ENCODE assay signal across 8 cellular contexts in the genomic region with DNA sequence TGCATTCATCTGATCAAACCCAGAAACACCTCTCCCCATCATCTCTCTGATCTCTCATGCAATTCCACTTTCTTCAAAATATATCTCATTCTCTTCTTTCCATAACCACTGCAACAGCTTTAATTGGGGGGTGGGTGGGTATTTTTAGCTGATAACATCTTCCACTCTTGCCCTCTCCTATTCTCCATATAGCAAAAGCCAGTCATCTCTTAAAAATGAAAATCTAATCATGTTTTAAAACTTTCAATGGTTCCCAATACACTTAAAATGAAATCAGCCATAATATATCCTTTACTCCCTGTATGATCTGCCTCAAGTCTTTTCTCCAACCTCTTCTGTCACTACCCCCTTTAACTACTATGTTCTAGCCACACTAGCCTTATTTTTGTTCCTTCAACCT. TPM values are rescaled to one million over a fixed set of nuclear protein-coding genes. Genes with fewer than 3 reads are reported as not detected.
DNase-seq lines count a peak whose midpoint lies in the region; ATAC-seq and TF ChIP-seq lines count a peak whose summit lies in the region.

No MANE protein-coding gene starts in this region.

- no peak overlapping the region for H3K27ac ChIP-seq in brain microvascular endothelial cell
- H3K27ac ChIP-seq in mucosa of rectum (ENCODE audit: low read depth in 2 of 2, low read length in 2 of 2), result no peak overlapping the region

- H3K36me3 ChIP-seq in brain microvascular endothelial cell (replicated peaks) (peaks cover 8% of the 10 kb centered on the region), mucosa of rectum (ENCODE audit: control insufficient read depth in 2 of 2, insufficient read depth in 2 of 2, low read length in 2 of 2) (peaks cover 6 to 12% of the 10 kb centered on the region in 2 donors), H7 (replicated peaks; ENCODE audit: control insufficient read depth, insufficient read depth, low read length) (peaks cover 6% of the 10 kb centered on the region)

- H3K9me3 ChIP-seq in mucosa of rectum (ENCODE audit: control insufficient read depth in 2 of 2, low read length in 2 of 2), result no peaks in the 10 kb centered on the region

- no peaks in the 10 kb centered on the region for H3K9me3 Mint-ChIP-seq in stimulated activated naive CD8-positive, alpha-beta T cell treated with anti-CD3 and anti-CD28 coated beads, Interleukin-15, Interleukin-2, amounts not matched to agents 100 ng/mL and 50 ng/mL, for 24 hours

- peaks cover 55% of the 10 kb centered on the region for H3K4me1 Mint-ChIP-seq in stimulated activated naive CD8-positive, alpha-beta T cell treated with anti-CD3 and anti-CD28 coated beads, Interleukin-15, Interleukin-2, amounts not matched to agents 100 ng/mL and 50 ng/mL, for 24 hours (ENCODE audit: low read depth)

- peaks cover 52% of the 10 kb centered on the region for H3K36me3 Mint-ChIP-seq in stimulated activated naive CD8-positive, alpha-beta T cell treated with anti-CD3 and anti-CD28 coated beads, Interleukin-15, Interleukin-2, amounts not matched to agents 100 ng/mL and 50 ng/mL, for 24 hours (ENCODE audit: low read depth)

- no peak for ATAC-seq in stimulated activated naive CD8-positive, alpha-beta T cell treated with anti-CD3 and anti-CD28 coated beads, Interleukin-15, Interleukin-2, amounts not matched to agents 100 U/mL and 50 U/mL, for 24 hours

- H3K27me3 Mint-ChIP-seq in stimulated activated naive CD8-positive, alpha-beta T cell treated with anti-CD3 and anti-CD28 coated beads, Interleukin-15, Interleukin-2, amounts not matched to agents 100 ng/mL and 50 ng/mL, for 24 hours, result no peaks in the 10 kb centered on the region

- H3K9ac ChIP-seq in mucosa of rectum (ENCODE audit: low read depth in 1 of 2, low read length in 2 of 2), result peak overlapping the region in 1 of 2 donors; percentile 51

- in situ Hi-C loops in brain microvascular endothelial cell (cut with HindIII; ENCODE audit: low pct_ligation_motif_present, low sequenced_read_pairs), result no loop called here

- TF ChIP-seq CTCF in brain microvascular endothelial cell (IDR thresholded peaks at IDR 0.05; ENCODE audit: low read depth, low read length, missing control alignments), result no peak

- no peak for DNase-seq in stimulated activated naive CD8-positive, alpha-beta T cell treated with anti-CD3 and anti-CD28 coated beads, Interleukin-15, Interleukin-2, amounts not matched to agents 100 U/mL and 50 U/mL, for 24 hours
- DNase-seq in brain microvascular endothelial cell (no peak), D341Med (ENCODE audit: low spot score) (no peak), middle frontal gyrus (ENCODE audit: extremely low spot score, low spot score) (no peak), SIG-M5 treated with dmso at 0.1 percent for 504 hours (lab: John Stamatoyannopoulos, UW; ENCODE audit: unreplicated experiment) (no peak), H7 (no peak)

- peak overlapping the region; percentile 93 for H3K4me3 Mint-ChIP-seq in stimulated activated naive CD8-positive, alpha-beta T cell treated with anti-CD3 and anti-CD28 coated beads, Interleukin-15, Interleukin-2, amounts not matched to agents 100 ng/mL and 50 ng/mL, for 24 hours

- peak overlapping the region; percentile 100 for H3K27ac Mint-ChIP-seq in stimulated activated naive CD8-positive, alpha-beta T cell treated with anti-CD3 and anti-CD28 coated beads, Interleukin-15, Interleukin-2, amounts not matched to agents 100 ng/mL and 50 ng/mL, for 24 hours

- H3K27me3 ChIP-seq in brain microvascular endothelial cell (replicated peaks) (no peaks in the 10 kb centered on the region), mucosa of rectum (ENCODE audit: control insufficient read depth in 2 of 2, insufficient read depth in 2 of 2, low read length in 2 of 2) (no peaks in the 10 kb centered on the region), H7 (ENCODE audit: control insufficient read depth, insufficient read depth, low read length) (no peaks in the 10 kb centered on the region)

- H3K4me3 ChIP-seq in brain microvascular endothelial cell (ENCODE audit: low read depth, low read length) (peak overlapping the region; percentile 98), mucosa of rectum (ENCODE audit: low read length in 2 of 2) (peak overlapping the region; percentile 98 to 99), H7 (ENCODE audit: insufficient read depth, low read depth, low read length) (no peak overlapping the region)

- H3K4me1 ChIP-seq in mucosa of rectum (ENCODE audit: control insufficient read depth in 2 of 2, insufficient read depth in 2 of 2, low read length in 2 of 2), result peaks cover 14 to 18% of the 10 kb centered on the region in 2 donors

RNA-seq across cellular contexts. Expression of a gene that starts 1.5 kb away (rescaled TPM):
- total RNA-seq in H7 (2014; rRNA removed; shearing (Covaris generic)), result 125 and 126 TPM in 2 replicates

RNA-seq across cellular contexts. Expression of a gene that starts 2.5 kb away (rescaled TPM):
- total RNA-seq in H7 (2014; rRNA removed; shearing (Covaris generic)), result 53.4 and 73.2 TPM in 2 replicates

RNA-seq across cellular contexts. Expression of a gene that starts 52.4 kb away (rescaled TPM):
- 2.2 and 5.3 TPM in 2 replicates for total RNA-seq in H7 (2014; rRNA removed; shearing (Covaris generic))
